Comparison of ENCODE assay signal across 21 cellular contexts in genomic region chr9:131981116-131981847, GRCh38.
DNase-seq lines count a peak whose midpoint lies in the region; ATAC-seq and TF ChIP-seq lines count a peak whose summit lies in the region.
"Had no signal": no experiment of that assay in that cellular context is flagged by ENCODE, and none has a peak within 500 bp of the region (broad histone marks: within the 10 kb centered on the region; RNA-seq: fewer than 3 reads in every experiment).

No MANE protein-coding gene starts in this region.

- H3K27me3 ChIP-seq in heart right ventricle (no peaks in the 10 kb centered on the region), mammary epithelial cell (ENCODE audit: insufficient read depth, low read length) (no peaks in the 10 kb centered on the region)
- H3K27me3 ChIP-seq: colonic mucosa, gastrocnemius medialis, upper lobe of left lung had no signal

- H3K4me1 ChIP-seq in heart right ventricle (peaks cover 0 to 32% (median 22%) of the 10 kb centered on the region in 9 donors), mammary epithelial cell (ENCODE audit: insufficient read depth, low read length) (no peaks in the 10 kb centered on the region)
- H3K4me1 ChIP-seq: Caco-2, colonic mucosa had no signal

- CTCF ChIA-PET in mammary epithelial cell (lab: Charles Lee; ENCODE audit: low non-redundant PET): no interaction called here

- ATAC-seq in heart right ventricle: peak in 7 of 8 donors; percentile 45 to 80 (median 71)
- ATAC-seq in HG03159 (IDR thresholded peaks at IDR 0.05; ENCODE audit: unreplicated experiment): no peak
- ATAC-seq: activated CD8-positive, alpha-beta memory T cell treated with anti-CD3 and anti-CD28 coated beads, Interleukin-2, amount 10 ng/mL, durations not matched to agents 7 days and 5 days; activated naive CD4-positive, alpha-beta T cell treated with anti-CD3 and anti-CD28 coated beads, Interleukin-2, amount 50 U/mL, for 72 hours; gastrocnemius medialis; natural killer cell treated with Interleukin-12 subunit alpha and Interleukin-12 subunit beta and Interleukin-15 and Interleukin-18, amount 100 ng/mL, for 72 hours had no signal

- intact Hi-C loops in heart right ventricle (cut with DNase I) (no loop called here), mammary epithelial cell (cut with micrococcal nuclease) (no loop called here)

- 40 to 57% methylated on average over 11 of the region's 11 CpGs for WGBS in heart right ventricle, 2 donors
- WGBS in mammary epithelial cell (ENCODE audit: low coverage, missing lambda C conversion rate): 92% methylated on average over 11 of the region's 11 CpGs

- H3K4me3 ChIP-seq in coronary artery (peak overlapping the region; percentile 5), heart right ventricle (peak overlapping the region in 4 of 10 donors; percentile 20 to 26 (median 23)), skeletal muscle cell (ENCODE audit: low read depth, low read length) (no peak overlapping the region), mammary epithelial cell (replicated peaks in 1 of 3; ENCODE audit: insufficient read depth in 1 of 3, low read depth in 2 of 3, low read length in 3 of 3) (no peak overlapping the region)
- H3K4me3 ChIP-seq: colonic mucosa, gastrocnemius medialis, skin epidermis, upper lobe of left lung had no signal

- peaks cover 31% of the 10 kb centered on the region for H3K79me2 ChIP-seq in mammary epithelial cell (ENCODE audit: insufficient read depth, low read length)

- in situ Hi-C loops in mammary epithelial cell (cut with MboI; ENCODE audit: low sequenced_read_pairs in 2 of 2): no loop called here

- H3K27ac ChIP-seq in coronary artery: no peak overlapping the region
- H3K27ac ChIP-seq in heart right ventricle: peak overlapping the region in 2 of 10 donors; percentile 51 to 61
- H3K27ac ChIP-seq in mammary epithelial cell (ENCODE audit: insufficient read depth, low read depth, low read length): no peak overlapping the region
- H3K27ac ChIP-seq: colonic mucosa, gastrocnemius medialis, KMS-11, skin epidermis, upper lobe of left lung had no signal

- peak; percentile 39 for DNase-seq in NCI-H69 (lab: John Stamatoyannopoulos, UW)
- no peak for DNase-seq in coronary artery (ENCODE audit: low spot score)
- DNase-seq in heart right ventricle: peak in 1 of 2 donors; percentile 12
- DNase-seq in skeletal muscle cell (ENCODE audit: low read depth): peak; percentile 16
- no peak for DNase-seq in NCI-H1694 (lab: John Stamatoyannopoulos, UW)
- DNase-seq in mammary epithelial cell: no peak
- DNase-seq: activated CD4-positive, alpha-beta T cell treated with anti-CD3 and anti-CD28 coated beads for 48 hours; activated CD8-positive, alpha-beta memory T cell treated with anti-CD3 and anti-CD28 coated beads, Interleukin-2, amount 10 ng/mL, durations not matched to agents 7 days and 5 days; Caco-2; colonic mucosa; gastrocnemius medialis; H7; MV-4-11; NCI-H2029 treated with DMSO at 0.1 percent for 48 hours; stimulated activated naive CD4-positive, alpha-beta T cell treated with Interleukin-2 at 50 U/mL for 16 hours; upper lobe of left lung had no signal

- BruUV-seq in mammary epithelial cell (replicated peaks; lab: Mats Ljungman, UMichigan): no TSS peak

- no peaks in the 10 kb centered on the region for H3K36me3 ChIP-seq in heart right ventricle
- H3K36me3 ChIP-seq in mammary epithelial cell (ENCODE audit: insufficient read depth, low read length): no peaks in the 10 kb centered on the region
- H3K36me3 ChIP-seq: colonic mucosa, gastrocnemius medialis, upper lobe of left lung had no signal

- no peak for TF ChIP-seq CTCF in coronary artery (IDR thresholded peaks at IDR 0.05)
- peak in 1 of 9 donors; percentile 11 for TF ChIP-seq CTCF in heart right ventricle (IDR thresholded peaks at IDR 0.05)
- no peak for TF ChIP-seq CTCF in mammary epithelial cell (conservative IDR thresholded peaks at IDR 0.05 in 1 of 2, IDR thresholded peaks at IDR 0.05 in 1 of 2; ENCODE audit: extremely low read depth in 1 of 2, insufficient read depth in 1 of 2, low read depth in 1 of 2, low read length in 2 of 2)

- H3K4me2 ChIP-seq in mammary epithelial cell (ENCODE audit: insufficient read depth, low read depth, low read length): no peak overlapping the region
- H3K4me2 ChIP-seq: KMS-11 had no signal

- no peak overlapping the region for H3K9ac ChIP-seq in mammary epithelial cell (ENCODE audit: insufficient read depth, low read length)
- H3K9ac ChIP-seq: KMS-11 had no signal

- H3K9me3 ChIP-seq in heart right ventricle (no peaks in the 10 kb centered on the region), mammary epithelial cell (replicated peaks; ENCODE audit: insufficient read depth, low read length) (no peaks in the 10 kb centered on the region)
- H3K9me3 ChIP-seq: Caco-2, colonic mucosa, gastrocnemius medialis, upper lobe of left lung had no signal

- dilution Hi-C loops in mammary epithelial cell (cut with HindIII; ENCODE audit: low sequenced_read_pairs): no loop called here

- no peak overlapping the region for H2AFZ ChIP-seq in mammary epithelial cell (ENCODE audit: low read depth, low read length)

- H4K20me1 ChIP-seq in mammary epithelial cell (ENCODE audit: insufficient read depth, low read length): no peaks in the 10 kb centered on the region

Comparison
In these comparisons a context has a peak if more than half of its experiments do, and no peak if none do; other contexts are left out.
1. DNase-seq: peak in NCI-H69 (single experiment) and skeletal muscle cell (single experiment); none in coronary artery (single experiment), NCI-H1694 (single experiment) and mammary epithelial cell (single experiment).